Comparison of ENCODE assay signal across 9 cellular contexts in genomic region chr1:180269848-180270766, GRCh38. TPM values are rescaled to one million over a fixed set of nuclear protein-coding genes. Genes with fewer than 3 reads are reported as not detected.
DNase-seq lines count a peak whose midpoint lies in the region; ATAC-seq and TF ChIP-seq lines count a peak whose summit lies in the region.
"Had no signal": no experiment of that assay in that cellular context is flagged by ENCODE, and none has a peak within 500 bp of the region (broad histone marks: within the 10 kb centered on the region; RNA-seq: fewer than 3 reads in every experiment).

No MANE protein-coding gene starts in this region.

- H3K4me1 ChIP-seq in HEK293 (ENCODE audit: control insufficient read depth, insufficient read depth, low read length), result no peaks in the 10 kb centered on the region
- H3K4me1 ChIP-seq in foreskin keratinocyte, result no peaks in the 10 kb centered on the region

- POLR2A ChIA-PET in HEK293 (lab: Yijun Ruan, JAX), result no interaction called here

- TF ChIP-seq CTCF in HEK293 (tag by site-specific recombination; IDR thresholded peaks at IDR 0.05), result 0 out of 2 replicates have a peak, but pooled peaks have one; percentile 9
- TF ChIP-seq CTCF in foreskin keratinocyte (conservative IDR thresholded peaks at IDR 0.05), result peak; percentile 62

- H3K27ac ChIP-seq in HEK293 (ENCODE audit: extremely low read depth, low read depth, low read length), result no peak overlapping the region
- H3K27ac ChIP-seq in foreskin keratinocyte, result no peak overlapping the region

- peaks cover 3% of the 10 kb centered on the region for H3K27me3 ChIP-seq in foreskin keratinocyte

- peak; percentile 36 for DNase-seq in OCI-M1 (lab: John Stamatoyannopoulos, UW)
- DNase-seq in foreskin keratinocyte, result peak in 1 of 2 donors; percentile 17
- peak; percentile 25 for DNase-seq in renal cortical epithelial cell (ENCODE audit: low read depth)
- no peak for DNase-seq in activated CD4-positive, alpha-beta T cell treated with anti-CD3 and anti-CD28 coated beads, Interleukin-2, amount 50 U/mL, for 48 hours
- DNase-seq in NOMO-1 treated with DMSO at 0.1 percent for 48 hours (lab: John Stamatoyannopoulos, UW; ENCODE audit: unreplicated experiment), result no peak
- DNase-seq: cerebellar nuclear complex had no signal

- no peak overlapping the region for H3K4me3 ChIP-seq in HEK293 (ENCODE audit: low read depth, low read length)

- H3K36me3 ChIP-seq in HEK293 (ENCODE audit: control insufficient read depth in 2 of 2, insufficient read depth in 1 of 2, low read length in 2 of 2), result peaks cover 0 to 35% of the 10 kb centered on the region in 2 experiments; a peak in 1 of 3 replicates

- CTCF ChIA-PET in HEK293 (lab: Yijun Ruan, JAX), result interaction anchor here (0.6 to 2.8 kb wide), 7 partner anchors 10 to 1827 kb away, joined by 3 to 13 read pairs (median 3); no protein-coding TSS in a partner anchor

- no peaks in the 10 kb centered on the region for H3K9me3 ChIP-seq in HEK293 (ENCODE audit: control insufficient read depth, insufficient read depth, low read depth, low read length)

- ATAC-seq in foreskin keratinocyte (peak; percentile 67), HG03469 (IDR thresholded peaks at IDR 0.05; ENCODE audit: unreplicated experiment) (no peak)

TF ChIP-seq in HEK293, 187 proteins besides CTCF, POLR2A, EP300 and RAD21:
- TF ChIP-seq ZNF670 (tag by site-specific recombination; IDR thresholded peaks at IDR 0.05; ENCODE audit: low read depth), result no peak
- TF ChIP-seq TCF7L2 (IDR thresholded peaks at IDR 0.05; ENCODE audit: borderline replicate concordance, low read depth, low read length), result no peak
- TF ChIP-seq ZNF654 (tag by site-specific recombination; IDR thresholded peaks at IDR 0.05; ENCODE audit: low read depth), result no peak
- TF ChIP-seq ZSCAN16 (tag by site-specific recombination; IDR thresholded peaks at IDR 0.05), result no peak
- TF ChIP-seq ZNF660 (tag by site-specific recombination; IDR thresholded peaks at IDR 0.05), result no peak
- no peak for TF ChIP-seq PRDM1 (tag by site-specific recombination; IDR thresholded peaks at IDR 0.05)
- no peak for TF ChIP-seq BCL11B (tag by site-specific recombination; IDR thresholded peaks at IDR 0.05; ENCODE audit: low read depth)
- TF ChIP-seq ZBTB26 (tag by site-specific recombination; optimal IDR thresholded peaks at IDR 0.05), result no peak
- TF ChIP-seq ZNF544 (tag by site-specific recombination; IDR thresholded peaks at IDR 0.05), result no peak
- no peak for TF ChIP-seq ZNF354C (tag by site-specific recombination; IDR thresholded peaks at IDR 0.05; ENCODE audit: borderline replicate concordance, low read depth)
- TF ChIP-seq ZNF174 (tag by site-specific recombination; IDR thresholded peaks at IDR 0.05), result no peak
- TF ChIP-seq ZNF664 (tag by site-specific recombination; IDR thresholded peaks at IDR 0.05), result no peak
- TF ChIP-seq ZBTB7A (tag by site-specific recombination; IDR thresholded peaks at IDR 0.05; ENCODE audit: low read depth), result no peak
- TF ChIP-seq ZNF513 (tag by site-specific recombination; IDR thresholded peaks at IDR 0.05), result no peak
- no peak for TF ChIP-seq ZSCAN4 (tag by site-specific recombination; IDR thresholded peaks at IDR 0.05)
- TF ChIP-seq ZNF610 (tag by site-specific recombination; IDR thresholded peaks at IDR 0.05; ENCODE audit: borderline replicate concordance), result no peak
- no peak for TF ChIP-seq OVOL3 (tag by site-specific recombination; IDR thresholded peaks at IDR 0.05)
- no peak for TF ChIP-seq ZNF571 (tag by site-specific recombination; IDR thresholded peaks at IDR 0.05)
- TF ChIP-seq HOXD13 (CRISPR knock-in tag; IDR thresholded peaks at IDR 0.05; ENCODE audit: borderline replicate concordance), result no peak
- no peak for TF ChIP-seq RBAK (tag by site-specific recombination; IDR thresholded peaks at IDR 0.05)

RNA-seq across cellular contexts. Expression of gene LHX4, which starts 40.0 kb away (rescaled TPM):
- total RNA-seq in foreskin keratinocyte, result not detected in 2 replicates
- polyA plus RNA-seq in foreskin keratinocyte, result not detected in 2 replicates
- total RNA-seq in renal cortical epithelial cell, result 0.05 TPM in 1 of 2 replicates, not detected in the other
- total RNA-seq: skeletal muscle tissue had no signal

Comparison
In these comparisons a context has a peak if more than half of its experiments do, and no peak if none do; other contexts are left out.
1. DNase-seq: peak in OCI-M1 (single experiment) and renal cortical epithelial cell (single experiment); none in activated CD4-positive, alpha-beta T cell treated with anti-CD3 and anti-CD28 coated beads, Interleukin-2, amount 50 U/mL, for 48 hours (0 of 2) and NOMO-1 treated with DMSO at 0.1 percent for 48 hours (single experiment).